In the genomic region with DNA sequence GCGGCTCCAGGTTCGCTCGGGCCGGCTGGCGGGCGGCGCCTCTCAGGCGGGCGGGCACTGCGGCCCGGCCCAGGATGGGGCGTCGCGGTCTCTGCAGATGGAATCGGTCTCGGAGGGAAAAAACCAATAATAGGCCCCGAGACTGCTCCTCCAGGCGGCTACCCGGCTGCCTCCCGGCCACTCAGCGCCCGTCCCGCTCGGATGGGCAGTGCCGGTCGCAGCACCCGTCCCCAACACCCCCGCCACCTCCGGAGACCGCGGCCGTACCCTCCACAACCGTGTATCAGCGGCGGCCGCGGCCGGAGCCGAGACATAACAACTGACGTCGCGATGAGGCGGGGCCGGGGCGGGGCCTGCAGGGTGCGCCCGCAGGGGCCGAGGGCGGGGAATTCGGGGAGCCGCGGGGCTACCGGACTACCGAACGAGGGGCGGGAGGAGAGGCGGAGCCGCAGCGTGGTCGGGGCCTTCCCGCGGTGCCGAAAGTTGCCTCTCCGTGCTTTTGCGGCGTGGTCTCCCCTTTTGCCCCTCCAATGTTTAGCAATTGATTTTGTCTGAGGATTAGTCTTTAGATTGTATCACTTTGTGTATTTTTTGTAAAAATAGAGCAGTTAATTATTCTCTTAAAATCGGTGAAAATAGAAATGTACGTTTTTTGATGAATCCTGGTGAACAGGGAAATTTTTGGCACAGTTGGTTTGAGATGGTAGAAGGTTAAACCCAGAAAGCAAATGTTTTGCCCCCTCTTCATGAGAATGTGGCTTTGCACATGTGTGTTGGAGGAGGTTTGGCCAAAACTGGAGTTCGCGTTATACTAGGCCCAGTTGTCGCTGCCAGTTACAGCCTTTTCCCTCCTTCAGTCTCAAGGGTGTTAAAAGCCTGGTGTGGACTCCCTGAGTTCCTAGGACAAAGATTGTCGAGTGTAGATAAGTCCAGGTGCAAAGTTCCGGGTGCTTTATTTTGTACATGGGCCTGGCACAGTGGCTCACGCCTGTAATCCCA, we compare ENCODE assay signal across 8 cellular contexts. TPM values are rescaled to one million over a fixed set of nuclear protein-coding genes. Genes with fewer than 3 reads are reported as not detected.
DNase-seq lines count a peak whose midpoint lies in the region; ATAC-seq and TF ChIP-seq lines count a peak whose summit lies in the region.

A gene with protein sequence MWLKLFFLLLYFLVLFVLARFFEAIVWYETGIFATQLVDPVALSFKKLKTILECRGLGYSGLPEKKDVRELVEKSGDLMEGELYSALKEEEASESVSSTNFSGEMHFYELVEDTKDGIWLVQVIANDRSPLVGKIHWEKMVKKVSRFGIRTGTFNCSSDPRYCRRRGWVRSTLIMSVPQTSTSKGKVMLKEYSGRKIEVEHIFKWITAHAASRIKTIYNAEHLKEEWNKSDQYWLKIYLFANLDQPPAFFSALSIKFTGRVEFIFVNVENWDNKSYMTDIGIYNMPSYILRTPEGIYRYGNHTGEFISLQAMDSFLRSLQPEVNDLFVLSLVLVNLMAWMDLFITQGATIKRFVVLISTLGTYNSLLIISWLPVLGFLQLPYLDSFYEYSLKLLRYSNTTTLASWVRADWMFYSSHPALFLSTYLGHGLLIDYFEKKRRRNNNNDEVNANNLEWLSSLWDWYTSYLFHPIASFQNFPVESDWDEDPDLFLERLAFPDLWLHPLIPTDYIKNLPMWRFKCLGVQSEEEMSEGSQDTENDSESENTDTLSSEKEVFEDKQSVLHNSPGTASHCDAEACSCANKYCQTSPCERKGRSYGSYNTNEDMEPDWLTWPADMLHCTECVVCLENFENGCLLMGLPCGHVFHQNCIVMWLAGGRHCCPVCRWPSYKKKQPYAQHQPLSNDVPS (minus strand): TSS at position 317 of the 999 bp plus-strand sequence. CDS start 979 bp downstream, outside the sequence.

- H3K9me3 Mint-ChIP-seq in IgD-negative memory B cell: no peaks in the 10 kb centered on the region

- no peaks in the 10 kb centered on the region for H3K9me2 ChIP-seq in PC-9 (ENCODE audit: insufficient read depth)

- H3K27me3 Mint-ChIP-seq in IgD-negative memory B cell: no peaks in the 10 kb centered on the region

- H3K4me2 ChIP-seq in PC-9: peak within 1 kb of the TSS; percentile 94

- H3K4me1 ChIP-seq in PC-9 (replicated peaks; ENCODE audit: insufficient read depth) (peaks cover 16% of the 10 kb centered on the region), mucosa of rectum (ENCODE audit: control insufficient read depth in 2 of 2, insufficient read depth in 2 of 2, low read length in 2 of 2) (peaks cover 15% of the 10 kb centered on the region in 2 donors)

- H3K9me3 ChIP-seq in PC-9 (ENCODE audit: insufficient read depth, low read depth) (no peaks in the 10 kb centered on the region), mucosa of rectum (ENCODE audit: control insufficient read depth in 2 of 2, low read length in 2 of 2) (no peaks in the 10 kb centered on the region)

- POLR2A ChIA-PET in PC-9 (lab: Charles Lee; ENCODE audit: unreplicated experiment): no interaction called here

- H3F3A ChIP-seq in PC-9 (ENCODE audit: insufficient read depth, low read depth): peaks cover 22% of the 10 kb centered on the region

- H3K27ac ChIP-seq in PC-9 (peak within 1 kb of the TSS; percentile 89), mucosa of rectum (ENCODE audit: low read depth in 2 of 2, low read length in 2 of 2) (peak within 1 kb of the TSS; percentile 96 to 99)

- H3K4me3 ChIP-seq in PC-9 (peak within 1 kb of the TSS; percentile 78), epithelial cell of proximal tubule (ENCODE audit: low read depth, low read length) (peak within 1 kb of the TSS; percentile 90), mucosa of rectum (ENCODE audit: low read length in 2 of 2) (peak within 1 kb of the TSS; percentile 85 to 94)

- intact Hi-C loops in PC-9 (cut with micrococcal nuclease; ENCODE audit: unreplicated experiment): loop anchor here (1.0 to 5.0 kb wide), 4 partner anchors 61 to 427 kb away; a partner anchor contains a TSS

- peaks cover 16 to 24% (median 24%) of the 10 kb centered on the region in 3 donors for H3K4me1 Mint-ChIP-seq in IgD-negative memory B cell

- 0 out of 2 replicates have a peak, but pooled peaks cover 5% of the 10 kb centered on the region for H3K36me3 ChIP-seq in PC-9 (ENCODE audit: low read depth)
- H3K36me3 ChIP-seq in mucosa of rectum (ENCODE audit: control insufficient read depth in 2 of 2, insufficient read depth in 2 of 2, low read length in 2 of 2): peaks cover 9 to 11% of the 10 kb centered on the region in 2 donors

- CTCF ChIA-PET in PC-9 (lab: Charles Lee): no interaction called here

- H3K79me2 ChIP-seq in PC-9 (ENCODE audit: low read depth): peaks cover 37% of the 10 kb centered on the region

- H3K36me3 Mint-ChIP-seq in IgD-negative memory B cell: no peaks in the 10 kb centered on the region

- H3K27me3 ChIP-seq in PC-9 (ENCODE audit: insufficient read depth, low read depth) (no peaks in the 10 kb centered on the region), mucosa of rectum (ENCODE audit: control insufficient read depth in 2 of 2, insufficient read depth in 2 of 2, low read length in 2 of 2) (no peaks in the 10 kb centered on the region)

- TF ChIP-seq CTCF in PC-9 (conservative IDR thresholded peaks at IDR 0.05) (no peak), epithelial cell of proximal tubule (conservative IDR thresholded peaks at IDR 0.05; ENCODE audit: low read depth, low read length) (no peak)

- DNase-seq in DMS 273 treated with DMSO at 0.1 percent for 48 hours (lab: John Stamatoyannopoulos, UW) (peak; percentile 89), PC-9 (peak; percentile 78 to 94), epithelial cell of proximal tubule (ENCODE audit: low read depth) (no peak)
- peak; percentile 96 for DNase-seq in activated T-cell treated with anti-CD3 and anti-CD28 coated beads, Interleukin-2, amount 50 U/mL, for 1 hour
- DNase-seq in stimulated activated CD8-positive, alpha-beta memory T cell treated with anti-CD3 and anti-CD28 coated beads, Interleukin-4, amount 100 ng/mL, for 4 hours (ENCODE audit: low read depth in 2 of 2, low spot score in 1 of 2): peak; percentile 83 to 89

- peak within 1 kb of the TSS; percentile 99 for H2AFZ ChIP-seq in PC-9

- BruUV-seq in PC-9 (replicated peaks; lab: Mats Ljungman, UMichigan): TSS peak; percentile 98

- H3K27ac Mint-ChIP-seq in IgD-negative memory B cell: peak within 1 kb of the TSS; percentile 89 to 97 (median 95)

- peak within 1 kb of the TSS; percentile 93 to 99 for H3K9ac ChIP-seq in mucosa of rectum (ENCODE audit: low read depth in 1 of 2, low read length in 2 of 2)

- peaks cover 18% of the 10 kb centered on the region for H4K20me1 ChIP-seq in PC-9 (ENCODE audit: insufficient read depth)

- peak within 1 kb of the TSS; percentile 91 to 98 (median 96) for H3K4me3 Mint-ChIP-seq in IgD-negative memory B cell

- ATAC-seq in GM21526 (IDR thresholded peaks at IDR 0.05; ENCODE audit: low FRiP score, unreplicated experiment): peak; percentile 84

RNA-seq across cellular contexts. Expression of the gene that starts here (rescaled TPM):
- 2.4 TPM for polyA plus RNA-seq in IgD-negative memory B cell
- total RNA-seq in PC-9 (2021) (24.5 and 25.4 TPM in 2 replicates), epithelial cell of proximal tubule (10.0 and 11.1 TPM in 2 replicates)
